9 cellular contexts compared by ENCODE assay signal in genomic region chr13:30847697-30848307, GRCh38. TPM values are rescaled to one million over a fixed set of nuclear protein-coding genes. Genes with fewer than 3 reads are reported as not detected.
DNase-seq lines count a peak whose midpoint lies in the region; ATAC-seq and TF ChIP-seq lines count a peak whose summit lies in the region.
"Had no signal": no experiment of that assay in that cellular context is flagged by ENCODE, and none has a peak within 500 bp of the region (broad histone marks: within the 10 kb centered on the region; RNA-seq: fewer than 3 reads in every experiment).

No MANE protein-coding gene starts in this region.

- peak overlapping the region; percentile 64 for H2AFZ ChIP-seq in SK-N-SH (ENCODE audit: low read depth)

- H3K9me3 Mint-ChIP-seq in activated CD8-positive, alpha-beta T cell treated with anti-CD3 and anti-CD28 coated beads for 36 hours: no peaks in the 10 kb centered on the region
- no peaks in the 10 kb centered on the region for H3K9me3 Mint-ChIP-seq in activated CD8-positive, alpha-beta T cell treated with anti-CD3 and anti-CD28 coated beads, Interleukin-2, amount 10 ng/mL, durations not matched to agents 7 days and 5 days (ENCODE audit: insufficient read depth)
- H3K9me3 Mint-ChIP-seq in immature natural killer cell: peaks cover 0 to 1% (median 0%) of the 10 kb centered on the region in 6 donors
- peaks cover 3% of the 10 kb centered on the region for H3K9me3 Mint-ChIP-seq in activated CD4-positive, alpha-beta T cell treated with anti-CD3 and anti-CD28 coated beads, Interleukin-2, amount 10 ng/mL, durations not matched to agents 7 days and 5 days

- TF ChIP-seq RAD21 in SK-N-SH (IDR thresholded peaks at IDR 0.05; ENCODE audit: low read length): no peak

- H3K36me3 ChIP-seq in SK-N-SH (replicated peaks in 1 of 2; ENCODE audit: control insufficient read depth in 1 of 2, insufficient read depth in 2 of 2, low read length in 1 of 2) (no peaks in the 10 kb centered on the region), heart left ventricle (no peaks in the 10 kb centered on the region), stomach (no peaks in the 10 kb centered on the region)

- H3K9ac ChIP-seq in SK-N-SH: peak overlapping the region; percentile 45

- H3K27me3 ChIP-seq in SK-N-SH (ENCODE audit: insufficient read depth): no peaks in the 10 kb centered on the region
- no peaks in the 10 kb centered on the region for H3K27me3 ChIP-seq in heart left ventricle
- no peaks in the 10 kb centered on the region for H3K27me3 ChIP-seq in stomach

- peaks cover 12% of the 10 kb centered on the region for H3K4me1 Mint-ChIP-seq in activated CD8-positive, alpha-beta T cell treated with anti-CD3 and anti-CD28 coated beads for 36 hours (ENCODE audit: low read depth)
- H3K4me1 Mint-ChIP-seq in activated CD8-positive, alpha-beta T cell treated with anti-CD3 and anti-CD28 coated beads, Interleukin-2, amount 10 ng/mL, durations not matched to agents 7 days and 5 days (ENCODE audit: low read depth): no peaks in the 10 kb centered on the region
- peaks cover 0 to 10% of the 10 kb centered on the region in 2 donors for H3K4me1 Mint-ChIP-seq in immature natural killer cell
- peaks cover 9% of the 10 kb centered on the region for H3K4me1 Mint-ChIP-seq in activated CD4-positive, alpha-beta T cell treated with anti-CD3 and anti-CD28 coated beads, Interleukin-2, amount 10 ng/mL, durations not matched to agents 7 days and 5 days

- ATAC-seq in activated CD8-positive, alpha-beta T cell treated with anti-CD3 and anti-CD28 coated beads for 36 hours: peak; percentile 57
- ATAC-seq in activated CD8-positive, alpha-beta T cell treated with anti-CD3 and anti-CD28 coated beads, Interleukin-2, amount 10 ng/mL, durations not matched to agents 7 days and 5 days: no peak
- ATAC-seq in heart left ventricle: peak in 3 of 4 donors; percentile 67 to 91 (median 73)

- peaks cover 35% of the 10 kb centered on the region for H3F3A ChIP-seq in SK-N-SH (replicated peaks; ENCODE audit: insufficient read depth)

- H3K4me3 ChIP-seq in SK-N-SH (ENCODE audit: low read depth in 2 of 2, low read length in 1 of 2) (no peak overlapping the region), heart left ventricle (no peak overlapping the region), stomach (no peak overlapping the region)

- no peak for TF ChIP-seq EP300 in SK-N-SH (IDR thresholded peaks at IDR 0.05; ENCODE audit: borderline replicate concordance in 1 of 2, low read depth in 1 of 2, low read length in 1 of 2)
- no peak for TF ChIP-seq EP300 in stomach (IDR thresholded peaks at IDR 0.05)

- H3K4me1 ChIP-seq in SK-N-SH (ENCODE audit: control insufficient read depth in 1 of 2, insufficient read depth in 2 of 2, low read depth in 1 of 2, low read length in 1 of 2) (peaks cover 0 to 18% of the 10 kb centered on the region in 2 experiments; a peak in 2 of 4 replicates), heart left ventricle (peaks cover 0 to 9% (median 0%) of the 10 kb centered on the region in 12 donors), stomach (no peaks in the 10 kb centered on the region)

- POLR2A ChIA-PET in activated CD8-positive, alpha-beta T cell treated with anti-CD3 and anti-CD28 coated beads for 36 hours (lab: Charles Lee): interaction anchor here (0.6 kb wide), 1 partner anchor 12 kb away, joined by 3 read pairs; no protein-coding TSS in a partner anchor
- POLR2A ChIA-PET in activated CD8-positive, alpha-beta T cell treated with anti-CD3 and anti-CD28 coated beads, Interleukin-2, amount 10 ng/mL, durations not matched to agents 7 days and 5 days (lab: Charles Lee): no interaction called here
- POLR2A ChIA-PET in SK-N-SH (lab: Yijun Ruan, JAX): no interaction called here
- POLR2A ChIA-PET in activated CD4-positive, alpha-beta T cell treated with anti-CD3 and anti-CD28 coated beads, Interleukin-2, amount 10 ng/mL, durations not matched to agents 7 days and 5 days (lab: Charles Lee): no interaction called here

- H3K79me2 ChIP-seq in SK-N-SH (ENCODE audit: insufficient read depth): no peaks in the 10 kb centered on the region

- H3K4me2 ChIP-seq in SK-N-SH: peak overlapping the region; percentile 38

- H3K36me3 Mint-ChIP-seq in activated CD8-positive, alpha-beta T cell treated with anti-CD3 and anti-CD28 coated beads for 36 hours (ENCODE audit: low read depth): no peaks in the 10 kb centered on the region
- H3K36me3 Mint-ChIP-seq in activated CD8-positive, alpha-beta T cell treated with anti-CD3 and anti-CD28 coated beads, Interleukin-2, amount 10 ng/mL, durations not matched to agents 7 days and 5 days (ENCODE audit: low read depth): no peaks in the 10 kb centered on the region
- H3K36me3 Mint-ChIP-seq in immature natural killer cell: no peaks in the 10 kb centered on the region
- no peaks in the 10 kb centered on the region for H3K36me3 Mint-ChIP-seq in activated CD4-positive, alpha-beta T cell treated with anti-CD3 and anti-CD28 coated beads, Interleukin-2, amount 10 ng/mL, durations not matched to agents 7 days and 5 days (ENCODE audit: low read depth)

- H3K9me2 ChIP-seq in SK-N-SH: no peaks in the 10 kb centered on the region

- TF ChIP-seq CTCF in activated CD8-positive, alpha-beta T cell treated with anti-CD3 and anti-CD28 coated beads for 36 hours (IDR thresholded peaks at IDR 0.05): no peak
- no peak for TF ChIP-seq CTCF in SK-N-SH (IDR thresholded peaks at IDR 0.05)
- TF ChIP-seq CTCF in heart left ventricle (IDR thresholded peaks at IDR 0.05): no peak
- no peak for TF ChIP-seq CTCF in stomach (IDR thresholded peaks at IDR 0.05)

- DNase-seq in activated CD8-positive, alpha-beta T cell treated with anti-CD3 and anti-CD28 coated beads for 36 hours: no peak
- DNase-seq in activated CD8-positive, alpha-beta T cell treated with anti-CD3 and anti-CD28 coated beads, Interleukin-2, amount 10 ng/mL, durations not matched to agents 7 days and 5 days: no peak
- DNase-seq in SK-N-SH (no peak), heart left ventricle (peak in 2 of 5 donors; percentile 35 to 51), stomach (no peak), immature natural killer cell (no peak), NCI-H748 (lab: John Stamatoyannopoulos, UW; ENCODE audit: unreplicated experiment) (no peak)
- no peak for DNase-seq in activated CD4-positive, alpha-beta T cell treated with anti-CD3 and anti-CD28 coated beads, Interleukin-2, amount 10 ng/mL, durations not matched to agents 7 days and 5 days
- DNase-seq: COR-L47 had no signal

- H4K20me1 ChIP-seq in SK-N-SH (ENCODE audit: insufficient read depth): no peaks in the 10 kb centered on the region

- H3K27me3 Mint-ChIP-seq in activated CD8-positive, alpha-beta T cell treated with anti-CD3 and anti-CD28 coated beads for 36 hours: no peaks in the 10 kb centered on the region
- H3K27me3 Mint-ChIP-seq in activated CD8-positive, alpha-beta T cell treated with anti-CD3 and anti-CD28 coated beads, Interleukin-2, amount 10 ng/mL, durations not matched to agents 7 days and 5 days (ENCODE audit: low read depth): peaks cover 10% of the 10 kb centered on the region
- H3K27me3 Mint-ChIP-seq in immature natural killer cell (ENCODE audit: low read depth in 3 of 3): peaks cover 0 to 8% (median 5%) of the 10 kb centered on the region in 3 donors
- H3K27me3 Mint-ChIP-seq in activated CD4-positive, alpha-beta T cell treated with anti-CD3 and anti-CD28 coated beads, Interleukin-2, amount 10 ng/mL, durations not matched to agents 7 days and 5 days: peaks cover 10% of the 10 kb centered on the region

- no peak overlapping the region for H3K4me3 Mint-ChIP-seq in activated CD8-positive, alpha-beta T cell treated with anti-CD3 and anti-CD28 coated beads for 36 hours
- H3K4me3 Mint-ChIP-seq in activated CD8-positive, alpha-beta T cell treated with anti-CD3 and anti-CD28 coated beads, Interleukin-2, amount 10 ng/mL, durations not matched to agents 7 days and 5 days: no peak overlapping the region
- no peak overlapping the region for H3K4me3 Mint-ChIP-seq in immature natural killer cell
- no peak overlapping the region for H3K4me3 Mint-ChIP-seq in activated CD4-positive, alpha-beta T cell treated with anti-CD3 and anti-CD28 coated beads, Interleukin-2, amount 10 ng/mL, durations not matched to agents 7 days and 5 days

- no peak overlapping the region for H3K27ac Mint-ChIP-seq in activated CD8-positive, alpha-beta T cell treated with anti-CD3 and anti-CD28 coated beads for 36 hours
- H3K27ac Mint-ChIP-seq in activated CD8-positive, alpha-beta T cell treated with anti-CD3 and anti-CD28 coated beads, Interleukin-2, amount 10 ng/mL, durations not matched to agents 7 days and 5 days: no peak overlapping the region
- peak overlapping the region in 1 of 6 donors; percentile 3 for H3K27ac Mint-ChIP-seq in immature natural killer cell
- H3K27ac Mint-ChIP-seq in activated CD4-positive, alpha-beta T cell treated with anti-CD3 and anti-CD28 coated beads, Interleukin-2, amount 10 ng/mL, durations not matched to agents 7 days and 5 days: no peak overlapping the region

- CTCF ChIA-PET in activated CD8-positive, alpha-beta T cell treated with anti-CD3 and anti-CD28 coated beads for 36 hours (lab: Charles Lee): interaction anchor here (0.9 to 2.8 kb wide), 3 partner anchors 18 to 44 kb away, joined by 4 to 8 read pairs (median 7); no protein-coding TSS in a partner anchor
- CTCF ChIA-PET in activated CD8-positive, alpha-beta T cell treated with anti-CD3 and anti-CD28 coated beads, Interleukin-2, amount 10 ng/mL, durations not matched to agents 7 days and 5 days (lab: Charles Lee): interaction anchor here (1.1 to 1.3 kb wide), 2 partner anchors 18 to 197 kb away, joined by 4 to 8 read pairs; no protein-coding TSS in a partner anchor
- CTCF ChIA-PET in SK-N-SH (lab: Yijun Ruan, JAX): interaction anchor here (0.8 to 1.6 kb wide), 4 partner anchors 10 to 716 kb away, joined by 3 to 4 read pairs (median 3); no protein-coding TSS in a partner anchor
- CTCF ChIA-PET in activated CD4-positive, alpha-beta T cell treated with anti-CD3 and anti-CD28 coated beads, Interleukin-2, amount 10 ng/mL, durations not matched to agents 7 days and 5 days (lab: Charles Lee): interaction anchor here (1.1 to 2.1 kb wide), 3 partner anchors 14 to 197 kb away, joined by 3 to 6 read pairs (median 4); no protein-coding TSS in a partner anchor

- H3K27ac ChIP-seq in SK-N-SH (ENCODE audit: low read depth in 2 of 2, low read length in 1 of 2) (peak overlapping the region in 1 of 2 experiments; percentile 99; a peak in 2 of 4 replicates), heart left ventricle (peak overlapping the region in 4 of 12 donors; percentile 12 to 50 (median 32)), stomach (peak overlapping the region in 4 of 5 donors; percentile 32 to 77 (median 71))

- 22% methylated on average over 10 of the region's 11 CpGs for WGBS in SK-N-SH (ENCODE audit: low lambda C conversion rate)
- WGBS in heart left ventricle, 4 donors: 40 to 47% (median 44%) methylated on average over 11 of the region's 11 CpGs
- 42 to 59% (median 49%) methylated on average over 11 of the region's 11 CpGs for WGBS in stomach, 5 donors

- H3K9me3 ChIP-seq in SK-N-SH (no peaks in the 10 kb centered on the region), heart left ventricle (peaks cover 0 to 4% (median 0%) of the 10 kb centered on the region in 12 donors), stomach (no peaks in the 10 kb centered on the region)

- no peak for TF ChIP-seq POLR2A in heart left ventricle (IDR thresholded peaks at IDR 0.05)
- TF ChIP-seq POLR2A in stomach (IDR thresholded peaks at IDR 0.05): no peak

- intact Hi-C loops in activated CD8-positive, alpha-beta T cell treated with anti-CD3 and anti-CD28 coated beads for 36 hours (cut with micrococcal nuclease): no loop called here
- intact Hi-C loops in heart left ventricle (cut with DNase I): no loop called here
- intact Hi-C loops in stomach (cut with DNase I; ENCODE audit: low total_unique reads): no loop called here

RNA-seq across cellular contexts. Expression of gene MEDAG, which starts 58.3 kb away (rescaled TPM):
- not detected for total RNA-seq in activated CD8-positive, alpha-beta T cell treated with anti-CD3 and anti-CD28 coated beads for 36 hours
- total RNA-seq in activated CD8-positive, alpha-beta T cell treated with anti-CD3 and anti-CD28 coated beads, Interleukin-2, amount 10 ng/mL, durations not matched to agents 7 days and 5 days: not detected
- 0.03 TPM in 1 of 2 replicates, not detected in the other for polyA plus RNA-seq in SK-N-SH (2012; rRNA removed)
- polyA plus RNA-seq in SK-N-SH (2012; cell fraction: cytosol; rRNA removed): 0.01 and 0.03 TPM in 2 replicates
- not detected in 2 replicates for polyA plus RNA-seq in SK-N-SH (2012; cell fraction: nucleus; rRNA removed)
- total RNA-seq in heart left ventricle: 10 to 100 TPM in 3 of 9 donors, 1 to 10 TPM in 6; 4.2 to 41.9 (median 8.0) TPM
- polyA plus RNA-seq in heart left ventricle: 10 to 100 TPM in 1 of 2 donors, 1 to 10 TPM in 1; 3.8 to 11.1 TPM
- total RNA-seq in stomach: 10 to 100 TPM in 3 of 5 donors, 1 to 10 TPM in 1, under 1 TPM in 1; 0.89 to 57.9 (median 15.4) TPM
- polyA plus RNA-seq in stomach: 1 to 10 TPM; 4.5 to 9.0 (median 6.0) TPM
- not detected for polyA plus RNA-seq in immature natural killer cell
- total RNA-seq in activated CD4-positive, alpha-beta T cell treated with anti-CD3 and anti-CD28 coated beads, Interleukin-2, amount 10 ng/mL, durations not matched to agents 7 days and 5 days: not detected
